ENCODE assay signal across 13 cellular contexts in the genomic region with DNA sequence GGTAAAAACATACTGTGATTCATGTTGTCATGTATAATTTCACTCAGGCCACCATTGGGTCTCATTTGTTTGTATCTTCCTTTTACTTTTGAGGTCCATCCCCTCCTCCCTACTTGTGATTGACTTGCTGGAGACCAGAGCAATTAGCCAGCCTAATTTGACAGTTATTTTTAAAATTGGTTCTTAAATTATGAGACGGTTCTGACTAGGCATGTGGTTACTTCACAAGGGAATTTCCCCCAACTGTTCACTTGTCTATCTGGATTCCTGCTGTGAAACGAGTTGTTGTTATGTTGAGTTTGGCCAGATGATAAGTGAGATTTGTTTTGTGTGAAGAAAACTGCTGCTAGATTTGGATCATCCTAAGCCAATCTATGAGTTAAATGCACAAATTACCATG.
A peak's percentile ranks its signal among the peaks of the same experiment; 100 is the strongest.
DNase-seq lines count a peak whose midpoint lies in the region; ATAC-seq and TF ChIP-seq lines count a peak whose summit lies in the region.
"Had no signal": no experiment of that assay in that cellular context is flagged by ENCODE, and none has a peak within 500 bp of the region (broad histone marks: within the 10 kb centered on the region; RNA-seq: fewer than 3 reads in every experiment).

No MANE protein-coding gene starts in this region.

- ATAC-seq in GM19023 (IDR thresholded peaks at IDR 0.05; ENCODE audit: unreplicated experiment) (peak; percentile 63), HG02759 (IDR thresholded peaks at IDR 0.05; ENCODE audit: unreplicated experiment) (peak; percentile 70)

- H3K4me3 ChIP-seq in tibial nerve: no peak overlapping the region
- H3K4me3 ChIP-seq: uterus had no signal

- no peaks in the 10 kb centered on the region for H3K9me3 ChIP-seq in tibial nerve
- H3K9me3 ChIP-seq: SK-N-SH, uterus had no signal

- H3K27ac Mint-ChIP-seq in progenitor cell of endocrine pancreas: no peak overlapping the region

- peaks cover 16% of the 10 kb centered on the region for H3K27me3 Mint-ChIP-seq in progenitor cell of endocrine pancreas

- H3K27me3 ChIP-seq in tibial nerve: no peaks in the 10 kb centered on the region
- H3K27me3 ChIP-seq: uterus had no signal

- in situ Hi-C loops in KBM-7 (cut with MboI; ENCODE audit: low pct_unique_long_range_greater_than_20kb, low sequenced_read_pairs): no loop called here

- H3K4me1 ChIP-seq in tibial nerve: no peaks in the 10 kb centered on the region
- H3K4me1 ChIP-seq: uterus had no signal

- no peak overlapping the region for H3K4me3 Mint-ChIP-seq in progenitor cell of endocrine pancreas (ENCODE audit: low read depth)

- 11 to 31% methylated on average over 2 of the region's 2 CpGs for WGBS in tibial nerve, 2 donors

- H3K36me3 Mint-ChIP-seq in progenitor cell of endocrine pancreas (ENCODE audit: insufficient read depth): no peaks in the 10 kb centered on the region

- H3K27ac ChIP-seq in tibial nerve: no peak overlapping the region
- H3K27ac ChIP-seq: uterus had no signal

- TF ChIP-seq POLR2A in tibial nerve (IDR thresholded peaks at IDR 0.05): no peak

- no peaks in the 10 kb centered on the region for H3K36me3 ChIP-seq in tibial nerve
- H3K36me3 ChIP-seq: uterus had no signal

- H3K9me3 Mint-ChIP-seq in progenitor cell of endocrine pancreas (ENCODE audit: low read depth): no peaks in the 10 kb centered on the region

- no peak for TF ChIP-seq EP300 in tibial nerve (IDR thresholded peaks at IDR 0.05)

- peak; percentile 53 for DNase-seq in DMS 273 (lab: John Stamatoyannopoulos, UW; ENCODE audit: unreplicated experiment)
- peak; percentile 7 for DNase-seq in M059J (ENCODE audit: low read depth)
- no peak for DNase-seq in stimulated activated CD4-positive, alpha-beta T cell treated with anti-CD3 and anti-CD28 coated beads, Interleukin-12 subunit alpha, Interleukin-12 subunit beta, amount 100 ng/mL, for 4 hours
- DNase-seq in tibial nerve (ENCODE audit: low spot score in 2 of 2): no peak
- DNase-seq in KBM-7: no peak
- DNase-seq in progenitor cell of endocrine pancreas (ENCODE audit: low spot score, unreplicated experiment): no peak
- DNase-seq: dermis blood vessel endothelial cell; DMS153; SK-N-SH; stimulated activated CD4-positive, alpha-beta T cell treated with anti-CD3 and anti-CD28 coated beads, Interleukin-1b, Interleukin-23, amount 100 ng/mL, for 48 hours; uterus had no signal

- H3K4me1 Mint-ChIP-seq in progenitor cell of endocrine pancreas (ENCODE audit: low read depth): no peaks in the 10 kb centered on the region

- TF ChIP-seq CTCF in tibial nerve (IDR thresholded peaks at IDR 0.05): no peak
- no peak for TF ChIP-seq CTCF in progenitor cell of endocrine pancreas (IDR thresholded peaks at IDR 0.05; ENCODE audit: unreplicated experiment)

Comparison
In these comparisons a context has a peak if more than half of its experiments do, and no peak if none do; other contexts are left out.
1. DNase-seq: peak in DMS 273 (single experiment) and M059J (single experiment); none in stimulated activated CD4-positive, alpha-beta T cell treated with anti-CD3 and anti-CD28 coated beads, Interleukin-12 subunit alpha, Interleukin-12 subunit beta, amount 100 ng/mL, for 4 hours (single experiment), tibial nerve (0 of 2), KBM-7 (single experiment) and progenitor cell of endocrine pancreas (single experiment).